ENCODE assay signal across 14 cellular contexts in the genomic region with DNA sequence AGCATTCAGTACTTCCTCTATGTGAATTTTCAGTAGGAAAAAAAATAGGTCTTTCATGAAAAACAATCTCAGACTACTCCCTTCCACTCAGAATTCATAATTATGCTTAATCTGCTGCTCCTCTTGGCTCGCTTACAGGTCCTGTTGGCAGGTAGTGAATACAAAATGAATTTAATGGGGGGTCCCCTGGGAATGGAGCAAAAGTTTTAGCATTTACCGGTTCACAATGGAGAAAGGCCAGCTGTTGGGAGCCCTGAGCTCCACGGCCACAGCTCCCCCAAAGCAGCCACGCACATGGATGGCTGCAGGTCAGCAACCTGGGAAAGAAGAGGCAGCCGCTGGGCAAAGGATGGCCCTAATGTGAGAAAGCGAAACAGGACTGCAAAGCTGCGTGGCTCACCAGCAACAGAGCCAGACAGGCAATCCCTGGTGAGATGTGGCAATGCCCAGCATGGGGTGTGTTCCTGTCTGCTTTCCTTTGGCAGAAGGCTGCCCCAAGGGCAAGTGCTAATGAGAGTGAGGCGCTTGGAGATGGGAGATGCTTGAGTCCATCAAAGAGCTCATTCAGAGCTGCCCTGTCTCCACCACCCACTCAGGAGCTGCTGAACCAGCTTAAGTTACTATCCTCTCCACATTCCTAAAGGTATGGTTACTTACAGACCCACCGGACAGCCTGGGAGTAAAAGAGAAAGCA.
A peak's percentile ranks its signal among the peaks of the same experiment; 100 is the strongest.
DNase-seq lines count a peak whose midpoint lies in the region; ATAC-seq, FAIRE-seq and TF ChIP-seq lines count a peak whose summit lies in the region.
"Had no signal": no experiment of that assay in that cellular context is flagged by ENCODE, and none has a peak within 500 bp of the region (broad histone marks: within the 10 kb centered on the region; RNA-seq: fewer than 3 reads in every experiment).

No MANE protein-coding gene starts in this region.

- no peak for TF ChIP-seq EP300 in H1 (IDR thresholded peaks at IDR 0.05; ENCODE audit: borderline replicate concordance in 1 of 2, low read depth in 2 of 2, low read length in 2 of 2)

- POLR2A ChIA-PET in H1 (lab: Charles Lee; ENCODE audit: partially characterized antibody), result interaction anchor here (1.0 kb wide), 1 partner anchor 32 kb away, joined by 3 read pairs; no protein-coding TSS in a partner anchor

- H3K79me1 ChIP-seq in H1 (ENCODE audit: low read depth, low read length), result no peaks in the 10 kb centered on the region

- no peak for TF ChIP-seq POLR2A in H1 (IDR thresholded peaks at IDR 0.05; ENCODE audit: control extremely low read depth in 1 of 2, low read depth in 2 of 2, low read length in 2 of 2)

- H3K18ac ChIP-seq in H1 (ENCODE audit: extremely low read depth, low read length), result no peak overlapping the region

- no peaks in the 10 kb centered on the region for H4K20me1 ChIP-seq in H1 (replicated peaks in 1 of 2; ENCODE audit: control insufficient read depth in 1 of 2, insufficient read depth in 2 of 2, low read length in 2 of 2)

- no peak overlapping the region for H2BK12ac ChIP-seq in H1 (ENCODE audit: low read depth, low read length)

- H3K23me2 ChIP-seq in H1 (ENCODE audit: low read depth, low read length), result no peaks in the 10 kb centered on the region

- TF ChIP-seq RAD21 in H1 (IDR thresholded peaks at IDR 0.05 in 1 of 2, conservative IDR thresholded peaks at IDR 0.05 in 1 of 2; ENCODE audit: low read depth in 2 of 2, low read length in 2 of 2), result no peak; a peak in 1 of 4 replicates

- no peak overlapping the region for H3K9ac ChIP-seq in H1 (replicated peaks in 1 of 4; ENCODE audit: extremely low read depth in 1 of 4, low read depth in 3 of 4, low read length in 3 of 4)

- no peak overlapping the region for H3K27ac ChIP-seq in H1 (ENCODE audit: low read depth, low read length)

- no peak overlapping the region for H4K5ac ChIP-seq in H1 (ENCODE audit: insufficient read length, low read depth, low read length)

- DNase-seq in NCI-H82 (lab: John Stamatoyannopoulos, UW) (peak; percentile 39), NCI-H82 treated with DMSO at 0.1 percent for 48 hours (lab: John Stamatoyannopoulos, UW; ENCODE audit: unreplicated experiment) (no peak), NCI-H345 (lab: John Stamatoyannopoulos, UW) (peak; percentile 65), H1 (ENCODE audit: low read depth in 1 of 2, low spot score in 2 of 2) (peak in 1 of 2 experiments; percentile 49), activated gamma-delta T cell treated with Interleukin-2 at 50 U/mL for 16 hours (no peak), OCI-M2 (lab: John Stamatoyannopoulos, UW; ENCODE audit: unreplicated experiment) (no peak)
- no peak for DNase-seq in stimulated activated effector memory CD8-positive, alpha-beta T cell treated with anti-CD3 and anti-CD28 coated beads, Interleukin-12 subunit alpha, Interleukin-12 subunit beta, amount 100 ng/mL, for 72 hours (ENCODE audit: low spot score in 2 of 2)
- DNase-seq in activated naive CD8-positive, alpha-beta T cell treated with anti-CD3 and anti-CD28 coated beads for 36 hours, result no peak
- DNase-seq: ACHN, activated T-cell treated with anti-CD3 and anti-CD28 coated beads for 4 hours, caudate nucleus, NCI-H774 had no signal

- H3K27me3 ChIP-seq in H1 (replicated peaks in 1 of 4; ENCODE audit: control insufficient read depth in 3 of 4, extremely low read depth in 1 of 4, insufficient read depth in 3 of 4, low read length in 3 of 4), result no peaks in the 10 kb centered on the region

- H4K91ac ChIP-seq in H1 (replicated peaks; ENCODE audit: insufficient read length, low read length), result no peak overlapping the region

- 0 out of 2 replicates have a peak overlapping the region, but pooled peaks have one; percentile 50 for H2AFZ ChIP-seq in H1 (ENCODE audit: low read length)

- H3K36me3 Mint-ChIP-seq in stimulated activated effector memory CD8-positive, alpha-beta T cell treated with anti-CD3 and anti-CD28 coated beads, Interleukin-12 subunit alpha, Interleukin-12 subunit beta, amount 100 ng/mL, for 72 hours, result no peaks in the 10 kb centered on the region
- H3K36me3 Mint-ChIP-seq in activated naive CD8-positive, alpha-beta T cell treated with anti-CD3 and anti-CD28 coated beads for 36 hours, result no peaks in the 10 kb centered on the region

- H3K56ac ChIP-seq in H1 (replicated peaks; ENCODE audit: insufficient read length, low read depth, low read length), result no peak overlapping the region

- H3K36me3 ChIP-seq in H1 (ENCODE audit: control insufficient read depth in 2 of 4, insufficient read depth in 4 of 4, low read length in 3 of 4), result no peaks in the 10 kb centered on the region; a peak in 1 of 8 replicates

- H2BK20ac ChIP-seq in H1 (ENCODE audit: low read length), result no peak overlapping the region

- H3K27me3 Mint-ChIP-seq in activated naive CD8-positive, alpha-beta T cell treated with anti-CD3 and anti-CD28 coated beads for 36 hours, result no peaks in the 10 kb centered on the region
- H3K27me3 Mint-ChIP-seq: memory B cell had no signal

- no peak for TF ChIP-seq CTCF in H1 (IDR thresholded peaks at IDR 0.05; ENCODE audit: control extremely low read depth in 1 of 3, insufficient read depth in 1 of 3, low read depth in 1 of 3, low read length in 3 of 3)

- CTCF ChIA-PET in H1 (lab: Charles Lee; ENCODE audit: partially characterized antibody), result interaction anchor here (0.7 to 1.4 kb wide), 4 partner anchors 23 to 959 kb away, joined by 3 to 4 read pairs (median 3); no protein-coding TSS in a partner anchor

- H3K4me1 Mint-ChIP-seq in stimulated activated effector memory CD8-positive, alpha-beta T cell treated with anti-CD3 and anti-CD28 coated beads, Interleukin-12 subunit alpha, Interleukin-12 subunit beta, amount 100 ng/mL, for 72 hours, result no peaks in the 10 kb centered on the region
- no peaks in the 10 kb centered on the region for H3K4me1 Mint-ChIP-seq in activated naive CD8-positive, alpha-beta T cell treated with anti-CD3 and anti-CD28 coated beads for 36 hours
- H3K4me1 Mint-ChIP-seq: memory B cell had no signal

- peaks cover 0 to 14% of the 10 kb centered on the region in 2 experiments; a peak in 1 of 4 replicates for H3K9me3 ChIP-seq in H1 (ENCODE audit: insufficient read depth in 2 of 2, low read depth in 1 of 2, low read length in 1 of 2)

- no peak overlapping the region for H4K8ac ChIP-seq in H1 (ENCODE audit: extremely low read depth, insufficient read depth, low read length)

- 81% methylated on average over 9 of the region's 9 CpGs; no CpG with 5 or more reads in 1 of the 2 experiments for WGBS in H1 (ENCODE audit: extremely low coverage in 1 of 2, insufficient coverage in 1 of 2, insufficient read length in 1 of 2, insufficient replicate concordance in 2 of 2, low coverage in 1 of 2, low lambda C conversion rate in 2 of 2, missing lambda C conversion rate in 1 of 2), 2 experiments

- no peak overlapping the region for H3K4ac ChIP-seq in H1 (replicated peaks; ENCODE audit: insufficient read length, low read depth, low read length)

- peak; percentile 28 for FAIRE-seq in H1 (lab: Jason Lieb, UNC)

- no peak overlapping the region for H3K4me3 ChIP-seq in H1 (ENCODE audit: extremely low read depth in 1 of 4, insufficient read depth in 2 of 4, low read depth in 3 of 4, low read length in 4 of 4)

- H3K23ac ChIP-seq in H1 (ENCODE audit: insufficient read length), result no peak overlapping the region

- no peak overlapping the region for H3K4me2 ChIP-seq in H1 (ENCODE audit: insufficient read depth in 1 of 2, low read depth in 2 of 2, low read length in 2 of 2)

- no peak overlapping the region for H3K14ac ChIP-seq in H1 (ENCODE audit: insufficient read length)

- H2BK120ac ChIP-seq in H1 (replicated peaks; ENCODE audit: low read depth, low read length), result no peak overlapping the region

- no peak overlapping the region for H3K27ac Mint-ChIP-seq in stimulated activated effector memory CD8-positive, alpha-beta T cell treated with anti-CD3 and anti-CD28 coated beads, Interleukin-12 subunit alpha, Interleukin-12 subunit beta, amount 100 ng/mL, for 72 hours
- no peak overlapping the region for H3K27ac Mint-ChIP-seq in activated naive CD8-positive, alpha-beta T cell treated with anti-CD3 and anti-CD28 coated beads for 36 hours
- H3K27ac Mint-ChIP-seq: memory B cell had no signal

- H3K4me1 ChIP-seq in H1 (replicated peaks in 1 of 4; ENCODE audit: control insufficient read depth in 3 of 4, insufficient read depth in 4 of 4, low read length in 3 of 4), result peaks cover 0 to 3% (median 2%) of the 10 kb centered on the region in 4 experiments; a peak in 1 of 7 replicates

- H2BK5ac ChIP-seq in H1 (ENCODE audit: low read depth, low read length), result no peak overlapping the region

- peaks cover 4% of the 10 kb centered on the region for H3K9me3 Mint-ChIP-seq in stimulated activated effector memory CD8-positive, alpha-beta T cell treated with anti-CD3 and anti-CD28 coated beads, Interleukin-12 subunit alpha, Interleukin-12 subunit beta, amount 100 ng/mL, for 72 hours
- peaks cover 7% of the 10 kb centered on the region for H3K9me3 Mint-ChIP-seq in activated naive CD8-positive, alpha-beta T cell treated with anti-CD3 and anti-CD28 coated beads for 36 hours

- no peak overlapping the region for H3K4me3 Mint-ChIP-seq in stimulated activated effector memory CD8-positive, alpha-beta T cell treated with anti-CD3 and anti-CD28 coated beads, Interleukin-12 subunit alpha, Interleukin-12 subunit beta, amount 100 ng/mL, for 72 hours
- H3K4me3 Mint-ChIP-seq in activated naive CD8-positive, alpha-beta T cell treated with anti-CD3 and anti-CD28 coated beads for 36 hours, result no peak overlapping the region
- H3K4me3 Mint-ChIP-seq: memory B cell had no signal

- H2AK5ac ChIP-seq in H1 (ENCODE audit: low read depth, low read length), result no peak overlapping the region

- H2BK15ac ChIP-seq in H1 (ENCODE audit: low read length), result no peak overlapping the region

- no peaks in the 10 kb centered on the region for H3K79me2 ChIP-seq in H1 (ENCODE audit: control insufficient read depth in 1 of 2, insufficient read depth in 2 of 2, low read length in 2 of 2)

- ATAC-seq in stimulated activated effector memory CD8-positive, alpha-beta T cell treated with anti-CD3 and anti-CD28 coated beads, Interleukin-12 subunit alpha, Interleukin-12 subunit beta, amount 100 ng/mL, for 72 hours, result peak; percentile 11
- ATAC-seq: right cardiac atrium had no signal

TF ChIP-seq in H1, 55 proteins besides CTCF, POLR2A, EP300 and RAD21:
- TF ChIP-seq CEBPB (IDR thresholded peaks at IDR 0.05; ENCODE audit: low read depth, low read length), result peak; percentile 64
- no peak for TF ChIP-seq TBP (IDR thresholded peaks at IDR 0.05; ENCODE audit: low read depth, low read length)
- TF ChIP-seq CBX5 (IDR thresholded peaks at IDR 0.05; ENCODE audit: low read depth, low read length), result no peak
- no peak for TF ChIP-seq CBX8 (IDR thresholded peaks at IDR 0.05; ENCODE audit: borderline replicate concordance, low read depth, low read length)
- no peak for TF ChIP-seq HDAC6 (IDR thresholded peaks at IDR 0.05; ENCODE audit: low read depth, low read length)

Comparison
In these comparisons a context has a peak if more than half of its experiments do, and no peak if none do; other contexts are left out.
1. DNase-seq: peak in NCI-H82 (single experiment) and NCI-H345 (single experiment); none in NCI-H82 treated with DMSO at 0.1 percent for 48 hours (single experiment), stimulated activated effector memory CD8-positive, alpha-beta T cell treated with anti-CD3 and anti-CD28 coated beads, Interleukin-12 subunit alpha, Interleukin-12 subunit beta, amount 100 ng/mL, for 72 hours (0 of 2), activated gamma-delta T cell treated with Interleukin-2 at 50 U/mL for 16 hours (single experiment), activated naive CD8-positive, alpha-beta T cell treated with anti-CD3 and anti-CD28 coated beads for 36 hours (single experiment) and OCI-M2 (single experiment).